Comparison of ENCODE assay signal across 16 cellular contexts in genomic region chr17:28072935-28073533, GRCh38.
"Had no signal": no experiment of that assay in that cellular context is flagged by ENCODE, and none has a peak within 500 bp of the region (broad histone marks: within the 10 kb centered on the region; RNA-seq: fewer than 3 reads in every experiment).

No MANE protein-coding gene starts in this region.

- H3K4me1 ChIP-seq: colonic mucosa, prostate gland had no signal

- FAIRE-seq: frontal cortex had no signal

- DNase-seq: activated CD4-positive, alpha-beta T cell treated with anti-CD3 and anti-CD28 coated beads, Interleukin-2, amount 50 U/mL, for 1 hour; activated naive CD4-positive, alpha-beta T cell treated with Interleukin-2 at 50 U/mL for 16 hours; caudate nucleus; colonic mucosa; heart left ventricle; left lung; stimulated activated CD4-positive, alpha-beta T cell treated with anti-CD3 and anti-CD28 coated beads, Interleukin-2, amount 100 ng/mL, for 24 hours; stomach; T-helper 1 cell; T-helper 9 cell; trophoblast cell had no signal

- H3K27me3 ChIP-seq: body of pancreas, colonic mucosa, heart left ventricle, left lung, right atrium auricular region, stomach had no signal

- H3K4me3 ChIP-seq: body of pancreas, colonic mucosa, heart left ventricle, left lung, prostate gland, right atrium auricular region, stomach had no signal

- H3K9me3 ChIP-seq: body of pancreas, colonic mucosa, prostate gland had no signal

- H3K36me3 ChIP-seq: colonic mucosa, left lung, prostate gland, right atrium auricular region had no signal

- H3K27ac Mint-ChIP-seq: activated T-helper 2 cell treated with anti-CD3 and anti-CD28 coated beads, Interferon-gamma antibody, Interleukin-2, Interleukin-4, amounts not matched to agents 10 μg/mL and 5 μg/mL and 100 μg/mL, durations not matched to agents 14 hours and 24 hours and 36 hours had no signal

- ATAC-seq: body of pancreas, heart left ventricle, left lung had no signal

- H3K27ac ChIP-seq: body of pancreas, colonic mucosa, heart left ventricle, left lung, prostate gland, right atrium auricular region, stomach had no signal
